1 cellular context compared by ENCODE assay signal in genomic region chrX:111444881-111445280, GRCh38.
TF ChIP-seq lines count a peak whose summit lies in the region.

No MANE protein-coding gene starts in this region.

TF ChIP-seq in neural cell, 6 proteins besides CTCF, POLR2A, EP300 and RAD21 (continued from another document):
- TF ChIP-seq REST (IDR thresholded peaks at IDR 0.05; ENCODE audit: borderline replicate concordance), result no peak
